ENCODE assay signal across 24 cellular contexts in the genomic region with DNA sequence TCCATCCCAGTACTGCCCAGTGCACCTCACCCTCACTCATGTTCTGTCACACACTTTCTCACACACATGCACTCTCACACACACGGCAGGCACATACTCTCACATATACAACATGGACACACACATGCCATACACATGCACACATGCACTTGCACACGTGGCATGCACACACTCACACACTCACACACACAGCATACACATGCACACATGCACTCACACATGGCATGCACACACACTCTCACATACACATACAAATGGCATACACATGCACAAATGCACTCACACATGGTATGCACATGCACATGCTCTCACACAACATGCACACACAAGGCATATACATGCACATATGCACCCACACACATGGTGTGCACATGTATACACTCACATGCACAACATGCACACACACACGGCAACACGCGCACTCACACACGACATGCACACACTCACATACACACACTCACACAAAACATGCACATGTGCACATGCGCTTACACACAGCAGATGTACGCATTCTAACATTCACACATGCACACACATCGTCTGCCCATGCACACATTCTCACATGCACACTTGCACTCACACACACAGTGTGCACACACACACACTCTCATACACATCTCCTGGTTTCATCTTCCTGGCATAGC.
"Had no signal": no experiment of that assay in that cellular context is flagged by ENCODE, and none has a peak within 500 bp of the region (broad histone marks: within the 10 kb centered on the region; RNA-seq: fewer than 3 reads in every experiment).

No MANE protein-coding gene starts in this region.

- FAIRE-seq: frontal cortex, islet of Langerhans, small intestine had no signal

- H3K4me1 ChIP-seq: breast epithelium, left lung, upper lobe of left lung had no signal

- H3K9me3 ChIP-seq: esophagus squamous epithelium, upper lobe of left lung had no signal

- H3K4me3 ChIP-seq: breast epithelium, esophagus squamous epithelium, left lung, sigmoid colon had no signal

- H3K27me3 ChIP-seq: breast epithelium, esophagus squamous epithelium, left lung, sigmoid colon, upper lobe of left lung had no signal

- H3K36me3 ChIP-seq: breast epithelium, esophagus squamous epithelium, left lung, sigmoid colon, upper lobe of left lung had no signal

- ATAC-seq: activated CD8-positive, alpha-beta T cell treated with anti-CD3 and anti-CD28 coated beads for 36 hours; activated naive CD4-positive, alpha-beta T cell treated with anti-CD3 and anti-CD28 coated beads, Interleukin-2, amount 50 U/mL, for 72 hours; activated T-cell treated with anti-CD3 and anti-CD28 coated beads, Interleukin-2, amount 50 U/mL, for 4 hours; left lung; naive thymus-derived CD8-positive, alpha-beta T cell; stimulated activated memory B cell treated with anti-CD40 and anti-IgM and Interleukin-4, amounts not matched to agents 10 μg/mL and 1 μg/mL and 100 μg/mL, for 72 hours; stimulated activated naive CD8-positive, alpha-beta T cell treated with anti-CD3 and anti-CD28 coated beads, Interleukin-15, amount 100 ng/mL, for 72 hours had no signal

- H3K27ac ChIP-seq: sigmoid colon had no signal

- DNase-seq: activated B cell treated with CpG ODN at 0.5 μM for 24 hours; activated CD4-positive, alpha-beta T cell treated with anti-CD3 and anti-CD28 coated beads, Interleukin-2, amount 50 U/mL, for 1 hour; activated CD8-positive, alpha-beta T cell treated with anti-CD3 and anti-CD28 coated beads for 36 hours; activated naive CD4-positive, alpha-beta T cell; activated T-cell treated with anti-CD3 and anti-CD28 coated beads, Interleukin-2, amount 50 U/mL, for 4 hours; endodermal cell; esophagus squamous epithelium; left lung; mammary epithelial cell; naive thymus-derived CD8-positive, alpha-beta T cell; sigmoid colon; small intestine; stimulated activated CD4-positive, alpha-beta T cell treated with anti-CD3 and anti-CD28 coated beads, Interleukin-1b, Interleukin-23, amount 100 ng/mL, for 48 hours; stimulated activated CD4-positive, alpha-beta T cell treated with anti-CD3 and anti-CD28 coated beads, Interleukin-4, amount 100 ng/mL, for 4 hours; stimulated activated CD8-positive, alpha-beta memory T cell treated with anti-CD3 and anti-CD28 coated beads, Interleukin-4, amount 100 ng/mL, for 48 hours; stimulated activated naive CD8-positive, alpha-beta T cell treated with anti-CD3 and anti-CD28 coated beads, Interleukin-15, amount 100 ng/mL, for 72 hours; substantia nigra; T-helper 1 cell; upper lobe of left lung had no signal
